Comparison of ENCODE assay signal across 8 cellular contexts in the genomic region with DNA sequence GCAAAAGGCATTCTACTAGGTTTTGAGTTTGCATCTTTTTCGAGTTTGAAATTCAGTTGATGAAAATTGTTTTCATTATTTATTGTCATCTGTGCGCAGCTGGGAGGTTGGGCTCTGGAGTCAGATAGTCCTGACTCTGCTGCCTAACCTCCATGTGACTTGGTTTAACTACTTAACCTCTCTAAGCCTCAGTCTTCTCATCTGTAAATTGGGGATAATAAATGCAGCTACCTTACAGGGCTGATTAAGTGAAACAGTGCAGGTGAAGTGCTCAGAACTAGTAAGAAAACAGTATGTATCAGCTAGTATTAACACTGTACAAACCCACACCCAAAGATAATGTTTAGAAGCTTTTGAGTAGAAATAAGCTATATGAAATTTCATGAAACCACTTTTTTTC.
"Had no signal": no experiment of that assay in that cellular context is flagged by ENCODE, and none has a peak within 500 bp of the region (broad histone marks: within the 10 kb centered on the region; RNA-seq: fewer than 3 reads in every experiment).

No MANE protein-coding gene starts in this region.

- DNase-seq: GDM1, GF-D8 had no signal

- ATAC-seq: GM12878 had no signal

- FAIRE-seq: G401.6, GM12878, GM12891, GM12892, GM18507, GM19239 had no signal

- H3K4me3 ChIP-seq: GM12878 had no signal
